Comparison of ENCODE assay signal across 7 cellular contexts in genomic region chr16:569445-570254, GRCh38. TPM values are rescaled to one million over a fixed set of nuclear protein-coding genes. Genes with fewer than 3 reads are reported as not detected.
DNase-seq lines count a peak whose midpoint lies in the region; ATAC-seq, FAIRE-seq and TF ChIP-seq lines count a peak whose summit lies in the region.

PIGQ (plus strand) TSS chr16:569968; CDS start chr16:574075, 4,107 bp downstream.

- H3K27ac Mint-ChIP-seq in activated naive CD8-positive, alpha-beta T cell treated with anti-CD3 and anti-CD28 coated beads, Interleukin-2, amount 50 U/mL, for 24 hours, result peak within 1 kb of the TSS; percentile 87

- WGBS in pancreas, 2 donors, result 1 to 3% methylated on average over 28 to 87 of the region's 87 CpGs
- 4% methylated on average over 26 of the region's 87 CpGs; no CpG with 5 or more reads in 1 of the 2 donors for WGBS in transverse colon (ENCODE audit: low coverage in 1 of 2), 2 donors

- peak within 1 kb of the TSS; percentile 74 for H3K9ac ChIP-seq in SU-DHL-6 (ENCODE audit: low read length)

- in situ Hi-C loops in GM13977 (cut with MboI; ENCODE audit: low pct_unique_long_range_greater_than_20kb, low sequenced_read_pairs, unreplicated experiment) (no loop called here), transverse colon (cut with MboI; ENCODE audit: low pct_ligation_motif_present in 1 of 4, low pct_unique_long_range_greater_than_20kb in 1 of 4, low sequenced_read_pairs in 3 of 4) (no loop called here)

- ATAC-seq in HG03280 (IDR thresholded peaks at IDR 0.05; ENCODE audit: unreplicated experiment) (peak; percentile 51), Right ventricle myocardium inferior (peak; percentile 61), pancreas (peak; percentile 78 to 84 (median 81))
- peak; percentile 84 for ATAC-seq in activated naive CD8-positive, alpha-beta T cell treated with anti-CD3 and anti-CD28 coated beads, Interleukin-2, amount 50 U/mL, for 24 hours

- no peaks in the 10 kb centered on the region for H3K9me3 Mint-ChIP-seq in activated naive CD8-positive, alpha-beta T cell treated with anti-CD3 and anti-CD28 coated beads, Interleukin-2, amount 50 U/mL, for 24 hours

- H3F3A ChIP-seq in SU-DHL-6 (ENCODE audit: insufficient read depth), result no peaks in the 10 kb centered on the region

- no peaks in the 10 kb centered on the region for H3K79me2 ChIP-seq in SU-DHL-6 (ENCODE audit: insufficient read depth, low read length)

- H3K27ac ChIP-seq in SU-DHL-6 (ENCODE audit: low read depth, low read length) (no peak within 1 kb of the TSS), pancreas (peak within 1 kb of the TSS; percentile 42 to 77 (median 56)), transverse colon (peak within 1 kb of the TSS; percentile 75 to 83 (median 81))

- H3K4me1 ChIP-seq in pancreas (peaks cover 0 to 5% (median 3%) of the 10 kb centered on the region in 3 donors), transverse colon (peaks cover 32 to 45% (median 36%) of the 10 kb centered on the region in 4 donors)

- H2AFZ ChIP-seq in SU-DHL-6 (ENCODE audit: low read depth, low read length, severe bottlenecking), result peak within 1 kb of the TSS; percentile 95

- peak within 1 kb of the TSS; percentile 73 for H3K4me2 ChIP-seq in SU-DHL-6 (ENCODE audit: low read depth, low read length, poor library complexity, severe bottlenecking)

- no peak for TF ChIP-seq POLR2A in transverse colon (IDR thresholded peaks at IDR 0.05)

- H3K27me3 ChIP-seq in SU-DHL-6 (ENCODE audit: low read length) (no peaks in the 10 kb centered on the region), pancreas (no peaks in the 10 kb centered on the region), transverse colon (peaks cover 7% of the 10 kb centered on the region)

- FAIRE-seq in pancreas (lab: Jason Lieb, UNC), result no peak

- no peaks in the 10 kb centered on the region for H3K36me3 Mint-ChIP-seq in activated naive CD8-positive, alpha-beta T cell treated with anti-CD3 and anti-CD28 coated beads, Interleukin-2, amount 50 U/mL, for 24 hours (ENCODE audit: low read depth)

- no peaks in the 10 kb centered on the region for H3K9me2 ChIP-seq in SU-DHL-6 (replicated peaks; ENCODE audit: insufficient read depth, low read length)

- TF ChIP-seq CTCF in GM13977 (IDR thresholded peaks at IDR 0.05; ENCODE audit: extremely low read depth, insufficient read depth, missing control alignments) (no peak), SU-DHL-6 (IDR thresholded peaks at IDR 0.05; ENCODE audit: insufficient read depth, low read length, poor library complexity, severe bottlenecking) (no peak), pancreas (IDR thresholded peaks at IDR 0.05) (no peak), transverse colon (IDR thresholded peaks at IDR 0.05) (no peak)

- H3K4me1 Mint-ChIP-seq in activated naive CD8-positive, alpha-beta T cell treated with anti-CD3 and anti-CD28 coated beads, Interleukin-2, amount 50 U/mL, for 24 hours, result peaks cover 30% of the 10 kb centered on the region

- H3K9me3 ChIP-seq in SU-DHL-6 (ENCODE audit: insufficient read depth, low read length), result no peaks in the 10 kb centered on the region
- H3K9me3 ChIP-seq in pancreas, result no peaks in the 10 kb centered on the region
- H3K9me3 ChIP-seq in transverse colon, result no peaks in the 10 kb centered on the region

- H3K4me3 ChIP-seq in SU-DHL-6 (ENCODE audit: insufficient read depth, low read length, poor library complexity, severe bottlenecking) (peak within 1 kb of the TSS; percentile 99), pancreas (peak within 1 kb of the TSS; percentile 53 to 87 (median 84)), transverse colon (peak within 1 kb of the TSS; percentile 71 to 99 (median 94))

- intact Hi-C loops in Right ventricle myocardium inferior (cut with DNase I) (no loop called here), pancreas (cut with DNase I) (no loop called here), transverse colon (cut with DNase I; ENCODE audit: low total_unique reads) (no loop called here)

- H4K20me1 ChIP-seq in SU-DHL-6 (ENCODE audit: low read depth, low read length), result no peaks in the 10 kb centered on the region

- no peaks in the 10 kb centered on the region for H3K36me3 ChIP-seq in SU-DHL-6 (ENCODE audit: low read length)
- H3K36me3 ChIP-seq in pancreas, result peaks cover 0 to 3% (median 0%) of the 10 kb centered on the region in 3 donors
- peaks cover 0 to 6% (median 0%) of the 10 kb centered on the region in 4 donors for H3K36me3 ChIP-seq in transverse colon

- no peaks in the 10 kb centered on the region for H3K27me3 Mint-ChIP-seq in activated naive CD8-positive, alpha-beta T cell treated with anti-CD3 and anti-CD28 coated beads, Interleukin-2, amount 50 U/mL, for 24 hours

- no peak for TF ChIP-seq EP300 in transverse colon (IDR thresholded peaks at IDR 0.05; ENCODE audit: low read depth)

- H3K4me3 Mint-ChIP-seq in activated naive CD8-positive, alpha-beta T cell treated with anti-CD3 and anti-CD28 coated beads, Interleukin-2, amount 50 U/mL, for 24 hours, result peak within 1 kb of the TSS; percentile 85

- DNase-seq in GM13977 (ENCODE audit: low spot score), result peak; percentile 95
- DNase-seq in activated naive CD8-positive, alpha-beta T cell treated with anti-CD3 and anti-CD28 coated beads, Interleukin-2, amount 50 U/mL, for 24 hours, result peak; percentile 74
- DNase-seq in Right ventricle myocardium inferior (ENCODE audit: missing footprints), result peak; percentile 87
- DNase-seq in pancreas, result peak in 5 of 6 donors; percentile 67 to 85 (median 76)
- DNase-seq in transverse colon, result peak; percentile 63

RNA-seq across cellular contexts. Expression of gene PIGQ, which starts in this region (rescaled TPM):
- total RNA-seq in Right ventricle myocardium inferior (16.6 TPM), pancreas (10 to 100 TPM; 29.7 to 48.4 (median 40.0) TPM), transverse colon (100 to 1,000 TPM in 1 of 4 donors, 10 to 100 TPM in 3; 37.4 to 115 (median 56.0) TPM)
- polyA plus RNA-seq in pancreas, result 100 to 1,000 TPM in 1 of 2 donors, 10 to 100 TPM in 1; 79.5 to 165 TPM
